Comparison of ENCODE assay signal across 9 cellular contexts in genomic region chr3:114519415-114519814, GRCh38.
A peak's percentile ranks its signal among the peaks of the same experiment; 100 is the strongest.
DNase-seq lines count a peak whose midpoint lies in the region; ATAC-seq and TF ChIP-seq lines count a peak whose summit lies in the region.
"Had no signal": no experiment of that assay in that cellular context is flagged by ENCODE, and none has a peak within 500 bp of the region (broad histone marks: within the 10 kb centered on the region; RNA-seq: fewer than 3 reads in every experiment).

No MANE protein-coding gene starts in this region.

- H3K4me3 ChIP-seq in heart right ventricle (no peak overlapping the region), testis (no peak overlapping the region)

- ATAC-seq in GM21526 (IDR thresholded peaks at IDR 0.05; ENCODE audit: low FRiP score, unreplicated experiment) (peak; percentile 58), heart right ventricle (peak; percentile 53 to 90 (median 74)), HG02610 (IDR thresholded peaks at IDR 0.05; ENCODE audit: unreplicated experiment) (no peak), HG02678 (IDR thresholded peaks at IDR 0.05; ENCODE audit: unreplicated experiment) (no peak)

- H3K27ac ChIP-seq in heart right ventricle (peak overlapping the region in 3 of 10 donors; percentile 14 to 44 (median 42)), testis (peak overlapping the region in 1 of 2 donors; percentile 32)

- intact Hi-C loops in heart right ventricle (cut with DNase I) (loop anchor here in 1 of 10 donors (5.0 to 10.0 kb wide), 2 partner anchors 62 to 95 kb away; no protein-coding TSS in a partner anchor), testis (cut with DNase I; ENCODE audit: low total_unique reads) (no loop called here)

- peaks cover 5 to 36% (median 27%) of the 10 kb centered on the region in 9 donors for H3K4me1 ChIP-seq in heart right ventricle
- no peaks in the 10 kb centered on the region for H3K4me1 ChIP-seq in testis

- WGBS in heart right ventricle, 2 donors, result 10 to 18% methylated on average over 3 of the region's 3 CpGs
- WGBS in testis, 2 donors, result 51 to 69% methylated on average over 3 of the region's 3 CpGs

- H3K36me3 ChIP-seq in heart right ventricle (no peaks in the 10 kb centered on the region), testis (ENCODE audit: low read depth, missing control alignments) (no peaks in the 10 kb centered on the region)

- TF ChIP-seq POLR2A in testis (IDR thresholded peaks at IDR 0.05), result no peak

- in situ Hi-C loops in Caki2 (cut with HindIII; ENCODE audit: low pct_unique_long_range_greater_than_20kb, low sequenced_read_pairs), result no loop called here

- H3K9me3 ChIP-seq in heart right ventricle (no peaks in the 10 kb centered on the region), testis (no peaks in the 10 kb centered on the region)

- DNase-seq in Caki2 (ENCODE audit: low read depth), result peak; percentile 56
- peak; percentile 44 to 67 for DNase-seq in NOMO-1 (lab: John Stamatoyannopoulos, UW; ENCODE audit: unreplicated experiment in 2 of 2)
- DNase-seq in heart right ventricle, result peak in 1 of 2 donors; percentile 37
- peak; percentile 65 for DNase-seq in testis
- no peak for DNase-seq in NCI-H187 (lab: John Stamatoyannopoulos, UW)
- DNase-seq: activated naive CD8-positive, alpha-beta T cell treated with anti-CD3 and anti-CD28 coated beads, Interleukin-2, amount 10 ng/mL, durations not matched to agents 7 days and 5 days had no signal

- H3K27me3 ChIP-seq in heart right ventricle (no peaks in the 10 kb centered on the region), testis (no peaks in the 10 kb centered on the region)

- TF ChIP-seq CTCF in heart right ventricle (IDR thresholded peaks at IDR 0.05) (no peak), testis (IDR thresholded peaks at IDR 0.05) (no peak)

Comparison
In these comparisons a context has a peak if more than half of its experiments do, and no peak if none do; other contexts are left out.
1. DNase-seq: peak in Caki2 (single experiment), NOMO-1 (2 of 2) and testis (single experiment); none in NCI-H187 (0 of 2).
2. ATAC-seq: peak in GM21526 (single experiment) and heart right ventricle (8 of 8); none in HG02610 (single experiment) and HG02678 (single experiment).